Comparison of ENCODE assay signal across 15 cellular contexts in genomic region chr4:73609688-73610087, GRCh38. TPM values are rescaled to one million over a fixed set of nuclear protein-coding genes. Genes with fewer than 3 reads are reported as not detected.
DNase-seq lines count a peak whose midpoint lies in the region; ATAC-seq, FAIRE-seq and TF ChIP-seq lines count a peak whose summit lies in the region.
"Had no signal": no experiment of that assay in that cellular context is flagged by ENCODE, and none has a peak within 500 bp of the region (broad histone marks: within the 10 kb centered on the region; RNA-seq: fewer than 3 reads in every experiment).

No MANE protein-coding gene starts in this region.

- H3K9me3 ChIP-seq in OCI-LY7 (ENCODE audit: low read length) (no peaks in the 10 kb centered on the region; the same call in 1 of the 2 replicates), endothelial cell of umbilical vein (replicated peaks; ENCODE audit: control insufficient read depth, insufficient read depth, low read length) (no peaks in the 10 kb centered on the region), mucosa of rectum (ENCODE audit: control insufficient read depth in 2 of 2, low read length in 2 of 2) (no peaks in the 10 kb centered on the region), endodermal cell (ENCODE audit: control insufficient read depth, low read length) (no peaks in the 10 kb centered on the region)
- H3K9me3 ChIP-seq: BE2C, heart right ventricle, left ventricle myocardium inferior had no signal

- no peak for TF ChIP-seq POLR2A in endothelial cell of umbilical vein (IDR thresholded peaks at IDR 0.05; ENCODE audit: low read depth, low read length)

- intact Hi-C loops in OCI-LY7 (cut with micrococcal nuclease; ENCODE audit: unreplicated experiment), result loop anchor here (5.0 kb wide), 1 partner anchor 542 kb away; the partner anchor contains the start of gene COX18
- intact Hi-C loops in endothelial cell of umbilical vein (cut with micrococcal nuclease), result no loop called here
- intact Hi-C loops in Right ventricle myocardium superior (cut with DNase I), result no loop called here

- no peak overlapping the region for H3K27ac Mint-ChIP-seq in endodermal cell
- no peak overlapping the region for H3K27ac Mint-ChIP-seq in naive thymus-derived CD8-positive, alpha-beta T cell
- H3K27ac Mint-ChIP-seq: activated CD8-positive, alpha-beta T cell treated with anti-CD3 and anti-CD28 coated beads, Interleukin-2, amount 10 ng/mL, durations not matched to agents 7 days and 5 days had no signal

- CTCF ChIA-PET in OCI-LY7 (lab: Charles Lee; ENCODE audit: unreplicated experiment), result interaction anchor here (1.0 kb wide), 1 partner anchor 20 kb away, joined by 3 read pairs; no protein-coding TSS in a partner anchor
- CTCF ChIA-PET in endothelial cell of umbilical vein (lab: Charles Lee), result interaction anchor here (0.6 to 1.5 kb wide), 5 partner anchors 9 to 36 kb away, joined by 3 to 6 read pairs (median 4); no protein-coding TSS in a partner anchor

- H3K4me2 ChIP-seq in OCI-LY7 (ENCODE audit: low read length) (peak overlapping the region; percentile 90), endothelial cell of umbilical vein (ENCODE audit: insufficient read depth, low read length) (no peak overlapping the region)

- H3K4me1 Mint-ChIP-seq in endodermal cell, result peaks cover 12% of the 10 kb centered on the region
- H3K4me1 Mint-ChIP-seq in naive thymus-derived CD8-positive, alpha-beta T cell, result peaks cover 3 to 22% (median 9%) of the 10 kb centered on the region in 4 donors

- H3K9me2 ChIP-seq in OCI-LY7 (ENCODE audit: insufficient read depth, low read length), result no peaks in the 10 kb centered on the region

- peak; percentile 31 for DNase-seq in Caki2 (ENCODE audit: low read depth)
- DNase-seq in OCI-LY7 (ENCODE audit: low spot score), result no peak
- peak; percentile 84 for DNase-seq in endothelial cell of umbilical vein (ENCODE audit: low read depth, low spot score)
- no peak for DNase-seq in NCI-H2196 treated with DMSO at 0.1 percent for 48 hours (lab: John Stamatoyannopoulos, UW; ENCODE audit: unreplicated experiment)
- no peak for DNase-seq in Right ventricle myocardium superior
- no peak for DNase-seq in endodermal cell
- DNase-seq in naive thymus-derived CD8-positive, alpha-beta T cell, result no peak
- DNase-seq: activated CD8-positive, alpha-beta T cell treated with anti-CD3 and anti-CD28 coated beads, Interleukin-2, amount 10 ng/mL, durations not matched to agents 7 days and 5 days; BE2C; heart right ventricle; left ventricle myocardium inferior; NCI-H2227 treated with DMSO at 0.1 percent for 48 hours; nucleus accumbens had no signal

- FAIRE-seq in endothelial cell of umbilical vein (lab: Jason Lieb, UNC), result no peak

- dilution Hi-C loops in endothelial cell of umbilical vein (cut with MboI; ENCODE audit: extremely low pct_ligation_motif_present, low sequenced_read_pairs), result no loop called here

- TF ChIP-seq CTCF in OCI-LY7 (conservative IDR thresholded peaks at IDR 0.05; ENCODE audit: low read length) (no peak), endothelial cell of umbilical vein (IDR thresholded peaks at IDR 0.05; ENCODE audit: extremely low read depth in 1 of 2, insufficient read depth in 1 of 2, low read depth in 1 of 2, low read length in 2 of 2) (no peak), endodermal cell (conservative IDR thresholded peaks at IDR 0.05) (no peak)

- in situ Hi-C loops in Caki2 (cut with HindIII; ENCODE audit: low pct_unique_long_range_greater_than_20kb, low sequenced_read_pairs), result no loop called here

- H3K4me3 ChIP-seq in OCI-LY7 (ENCODE audit: low read depth, low read length, poor library complexity, severe bottlenecking), result peak overlapping the region; percentile 25
- H3K4me3 ChIP-seq in endothelial cell of umbilical vein (replicated peaks in 1 of 3; ENCODE audit: insufficient read depth in 1 of 3, low read depth in 1 of 3, low read length in 3 of 3), result no peak overlapping the region
- peak overlapping the region in 1 of 2 donors; percentile 9 for H3K4me3 ChIP-seq in mucosa of rectum (ENCODE audit: low read length in 2 of 2)
- H3K4me3 ChIP-seq in endodermal cell (ENCODE audit: low read length), result no peak overlapping the region
- H3K4me3 ChIP-seq: coronary artery, heart right ventricle, left ventricle myocardium inferior had no signal

- no peaks in the 10 kb centered on the region for H4K20me1 ChIP-seq in OCI-LY7 (ENCODE audit: insufficient read depth, low read length)
- H4K20me1 ChIP-seq in endothelial cell of umbilical vein (replicated peaks; ENCODE audit: control insufficient read depth, extremely low read depth, insufficient read depth, low read length), result no peaks in the 10 kb centered on the region

- H3K36me3 Mint-ChIP-seq in endodermal cell (ENCODE audit: low read depth), result no peaks in the 10 kb centered on the region
- no peaks in the 10 kb centered on the region for H3K36me3 Mint-ChIP-seq in naive thymus-derived CD8-positive, alpha-beta T cell

- peaks cover 88% of the 10 kb centered on the region for H3K36me3 ChIP-seq in OCI-LY7 (ENCODE audit: insufficient read depth, low read length)
- no peaks in the 10 kb centered on the region for H3K36me3 ChIP-seq in endothelial cell of umbilical vein (ENCODE audit: control insufficient read depth in 2 of 2, extremely low read depth in 1 of 2, insufficient read depth in 2 of 2, low read length in 2 of 2)
- peaks cover 2 to 4% of the 10 kb centered on the region in 2 donors for H3K36me3 ChIP-seq in mucosa of rectum (ENCODE audit: control insufficient read depth in 2 of 2, insufficient read depth in 2 of 2, low read length in 2 of 2)
- no peaks in the 10 kb centered on the region for H3K36me3 ChIP-seq in endodermal cell (ENCODE audit: control insufficient read depth, insufficient read depth, low read length)
- H3K36me3 ChIP-seq: BE2C, heart right ventricle, left ventricle myocardium inferior had no signal

- no peak overlapping the region for H3K4me3 Mint-ChIP-seq in endodermal cell
- no peak overlapping the region for H3K4me3 Mint-ChIP-seq in naive thymus-derived CD8-positive, alpha-beta T cell
- H3K4me3 Mint-ChIP-seq: activated CD8-positive, alpha-beta T cell treated with anti-CD3 and anti-CD28 coated beads, Interleukin-2, amount 10 ng/mL, durations not matched to agents 7 days and 5 days had no signal

- H3K27me3 Mint-ChIP-seq in endodermal cell (ENCODE audit: insufficient read depth), result no peaks in the 10 kb centered on the region
- H3K27me3 Mint-ChIP-seq in naive thymus-derived CD8-positive, alpha-beta T cell, result peaks cover 2 to 28% (median 10%) of the 10 kb centered on the region in 5 donors

- H2AFZ ChIP-seq in OCI-LY7 (ENCODE audit: low read length), result no peak overlapping the region
- H2AFZ ChIP-seq in endothelial cell of umbilical vein (ENCODE audit: low read depth, low read length), result no peak overlapping the region

- no peaks in the 10 kb centered on the region for H3K9me1 ChIP-seq in endothelial cell of umbilical vein (replicated peaks; ENCODE audit: control insufficient read depth, extremely low read depth, insufficient read depth, low read length)

- WGBS in endodermal cell (ENCODE audit: insufficient coverage in 1 of 2, insufficient read length in 1 of 2), 2 experiments, result 92 to 100% methylated on average over 1 of the region's 1 CpG

- H3K27me3 ChIP-seq in endothelial cell of umbilical vein (ENCODE audit: control insufficient read depth in 2 of 2, insufficient read depth in 2 of 2, low read length in 2 of 2), result peaks cover 0 to 10% of the 10 kb centered on the region in 2 experiments
- no peaks in the 10 kb centered on the region for H3K27me3 ChIP-seq in mucosa of rectum (ENCODE audit: control insufficient read depth in 2 of 2, insufficient read depth in 2 of 2, low read length in 2 of 2)
- H3K27me3 ChIP-seq in endodermal cell (ENCODE audit: control insufficient read depth, insufficient read depth, low read length, poor library complexity, severe bottlenecking), result no peaks in the 10 kb centered on the region
- H3K27me3 ChIP-seq: BE2C had no signal

- no peak overlapping the region for H3K9ac ChIP-seq in endothelial cell of umbilical vein (replicated peaks; ENCODE audit: extremely low read depth, insufficient read depth, low read length)
- H3K9ac ChIP-seq in mucosa of rectum (ENCODE audit: low read depth in 1 of 2, low read length in 2 of 2), result no peak overlapping the region
- no peak overlapping the region for H3K9ac ChIP-seq in endodermal cell (ENCODE audit: extremely low read depth, low read length, poor library complexity, severe bottlenecking)

- H3K4me1 ChIP-seq in OCI-LY7 (ENCODE audit: insufficient read depth, low read length, poor library complexity, severe bottlenecking) (peaks cover 99% of the 10 kb centered on the region), endothelial cell of umbilical vein (ENCODE audit: control insufficient read depth, extremely low read depth, insufficient read depth, low read length) (no peaks in the 10 kb centered on the region), mucosa of rectum (ENCODE audit: control insufficient read depth in 2 of 2, insufficient read depth in 2 of 2, low read length in 2 of 2) (peaks cover 31 to 45% of the 10 kb centered on the region in 2 donors), endodermal cell (ENCODE audit: control insufficient read depth, insufficient read depth, low read length) (peaks cover 10% of the 10 kb centered on the region)
- H3K4me1 ChIP-seq: BE2C, heart right ventricle, left ventricle myocardium inferior had no signal

- ATAC-seq in Right ventricle myocardium superior (ENCODE audit: poor library complexity), result no peak
- ATAC-seq in naive thymus-derived CD8-positive, alpha-beta T cell, result no peak
- ATAC-seq: activated CD8-positive, alpha-beta T cell treated with anti-CD3 and anti-CD28 coated beads, Interleukin-2, amount 10 ng/mL, durations not matched to agents 7 days and 5 days; heart right ventricle had no signal

- peaks cover 81% of the 10 kb centered on the region for H3K79me2 ChIP-seq in OCI-LY7 (ENCODE audit: insufficient read depth, low read depth, low read length)
- no peaks in the 10 kb centered on the region for H3K79me2 ChIP-seq in endothelial cell of umbilical vein (ENCODE audit: control insufficient read depth, insufficient read depth, low read length)

- H3K9me3 Mint-ChIP-seq in endodermal cell, result no peaks in the 10 kb centered on the region
- H3K9me3 Mint-ChIP-seq in naive thymus-derived CD8-positive, alpha-beta T cell, result peaks cover 0 to 8% (median 0%) of the 10 kb centered on the region in 9 donors

- POLR2A ChIA-PET in OCI-LY7 (lab: Charles Lee) (interaction anchor here (0.5 to 3.1 kb wide), 13 partner anchors 8 to 541 kb away, joined by 3 to 35 read pairs (median 5); partner anchors contain the start of gene RASSF6), endothelial cell of umbilical vein (lab: Charles Lee) (no interaction called here)
- POLR2A ChIA-PET in naive thymus-derived CD8-positive, alpha-beta T cell (lab: Charles Lee), result no interaction called here

- peak overlapping the region; percentile 100 for H3K27ac ChIP-seq in OCI-LY7 (ENCODE audit: low read depth, low read length, poor library complexity, severe bottlenecking)
- H3K27ac ChIP-seq in endothelial cell of umbilical vein (ENCODE audit: insufficient read depth, low read depth, low read length), result no peak overlapping the region
- peak overlapping the region; percentile 93 to 95 for H3K27ac ChIP-seq in mucosa of rectum (ENCODE audit: low read depth in 2 of 2, low read length in 2 of 2)
- no peak overlapping the region for H3K27ac ChIP-seq in endodermal cell (ENCODE audit: low read depth, low read length)
- H3K27ac ChIP-seq: coronary artery, heart right ventricle, left ventricle myocardium inferior had no signal

- no TSS peak for BruUV-seq in OCI-LY7 (replicated peaks; lab: Mats Ljungman, UMichigan)
- BruUV-seq in endothelial cell of umbilical vein (replicated peaks; lab: Mats Ljungman, UMichigan), result no TSS peak

RNA-seq across cellular contexts. Expression of gene RASSF6, which starts 10.5 kb away (rescaled TPM):
- total RNA-seq in Caki2 (2014; rRNA removed; shearing (Covaris generic); ENCODE audit: low replicate concordance), result 0.52 and 1.0 TPM in 2 replicates
- total RNA-seq in OCI-LY7 (2014; rRNA removed; shearing (Covaris generic)), result 32.5 and 48.3 TPM in 2 replicates
- total RNA-seq in OCI-LY7 (2022) (62.2 and 86.6 TPM in 2 replicates), endothelial cell of umbilical vein (not detected in 2 replicates), Right ventricle myocardium superior (not detected), endodermal cell (1 to 10 TPM; 1.2 to 3.9 TPM)
- not detected in 2 replicates for polyA plus RNA-seq in endothelial cell of umbilical vein
- polyA plus RNA-seq in endothelial cell of umbilical vein (2011; cell fraction: cytosol; rRNA removed), result not detected in 2 replicates
- not detected in 2 replicates for polyA plus RNA-seq in endothelial cell of umbilical vein (2011; cell fraction: nucleus; rRNA removed)
- not detected in 2 replicates for polyA plus RNA-seq in endothelial cell of umbilical vein (2012)
- polyA minus RNA-seq in endothelial cell of umbilical vein, result not detected in 2 replicates
- not detected for polyA minus RNA-seq in endothelial cell of umbilical vein (2011; cell fraction: cytosol; rRNA and poly(A)+ RNA removed)
- polyA minus RNA-seq in endothelial cell of umbilical vein (2011; cell fraction: nucleus; rRNA and poly(A)+ RNA removed), result not detected in 2 replicates
- 0.89 TPM for polyA plus RNA-seq in endodermal cell (2013, experiment 1 of 2)
- 0.66 TPM for polyA plus RNA-seq in endodermal cell (2013, experiment 2 of 2)
- total RNA-seq in naive thymus-derived CD8-positive, alpha-beta T cell, result not detected
- polyA plus RNA-seq in naive thymus-derived CD8-positive, alpha-beta T cell, result not detected
- total RNA-seq: activated CD8-positive, alpha-beta T cell treated with anti-CD3 and anti-CD28 coated beads, Interleukin-2, amount 10 ng/mL, durations not matched to agents 7 days and 5 days; left ventricle myocardium inferior had no signal
- polyA plus RNA-seq: heart right ventricle had no signal

Comparison
In these comparisons a context has a peak if more than half of its experiments do, and no peak if none do; other contexts are left out.
1. DNase-seq: peak in Caki2 (single experiment) and endothelial cell of umbilical vein (single experiment); none in OCI-LY7 (single experiment), NCI-H2196 treated with DMSO at 0.1 percent for 48 hours (single experiment), Right ventricle myocardium superior (single experiment), endodermal cell (single experiment) and naive thymus-derived CD8-positive, alpha-beta T cell (0 of 10).
2. H3K27ac ChIP-seq: peak in OCI-LY7 (single experiment) and mucosa of rectum (2 of 2); none in endothelial cell of umbilical vein (single experiment) and endodermal cell (single experiment).
3. RNA of gene RASSF6, which starts 10.5 kb away (total RNA-seq): 32.5 to 86.6 TPM in OCI-LY7; 1.2 to 3.9 TPM in endodermal cell, 0.52 to 1.0 TPM in Caki2, not detected in naive thymus-derived CD8-positive, alpha-beta T cell, not detected in endothelial cell of umbilical vein and not detected in Right ventricle myocardium superior (single experiment); every median in the first group is over 4 times any median in the second.